ENCODE assay signal across 21 cellular contexts in genomic region chr6:112149236-112149635, GRCh38.
DNase-seq lines count a peak whose midpoint lies in the region; ATAC-seq and TF ChIP-seq lines count a peak whose summit lies in the region.
"Had no signal": no experiment of that assay in that cellular context is flagged by ENCODE, and none has a peak within 500 bp of the region (broad histone marks: within the 10 kb centered on the region; RNA-seq: fewer than 3 reads in every experiment).

No MANE protein-coding gene starts in this region.

- H3K27ac Mint-ChIP-seq in nephron progenitor cell: peak overlapping the region; percentile 55
- H3K27ac Mint-ChIP-seq in activated T-cell treated with anti-CD3 and anti-CD28 coated beads, Interleukin-2, amount 50 U/mL, for 24 hours: no peak overlapping the region
- H3K27ac Mint-ChIP-seq in activated CD8-positive, alpha-beta T cell treated with anti-CD3 and anti-CD28 coated beads, Interleukin-2, amount 10 ng/mL, durations not matched to agents 7 days and 5 days: no peak overlapping the region
- H3K27ac Mint-ChIP-seq: activated CD8-positive, alpha-beta memory T cell treated with anti-CD3 and anti-CD28 coated beads, Interleukin-2, amount 10 ng/mL, durations not matched to agents 7 days and 5 days; CD8-positive, alpha-beta memory T cell; dendritic cell treated with granulocyte-macrophage colony-stimulating factor and Interleukin-4, amounts not matched to agents 40 ng/mL and 50 ng/mL, for 4 days; naive B cell; progenitor cell of endocrine pancreas; T-cell had no signal

- ATAC-seq in right cardiac atrium (no peak), HG02623 (IDR thresholded peaks at IDR 0.05; ENCODE audit: unreplicated experiment) (no peak)
- no peak for ATAC-seq in activated CD8-positive, alpha-beta T cell treated with anti-CD3 and anti-CD28 coated beads, Interleukin-2, amount 10 ng/mL, durations not matched to agents 7 days and 5 days
- ATAC-seq: activated CD8-positive, alpha-beta memory T cell treated with anti-CD3 and anti-CD28 coated beads, Interleukin-2, amount 10 ng/mL, durations not matched to agents 7 days and 5 days; esophagus mucosa; GM12878; T-cell had no signal

- CTCF ChIA-PET in activated CD8-positive, alpha-beta T cell treated with anti-CD3 and anti-CD28 coated beads, Interleukin-2, amount 10 ng/mL, durations not matched to agents 7 days and 5 days (lab: Charles Lee): interaction anchor here (1.1 kb wide), 2 partner anchors 14 to 62 kb away, joined by 3 to 5 read pairs; partner anchors contain the start of genes FAM229B and TUBE1

- no peak overlapping the region for H3K4me3 ChIP-seq in cardiac muscle cell
- no peak overlapping the region for H3K4me3 ChIP-seq in right cardiac atrium (ENCODE audit: low read length)
- H3K4me3 ChIP-seq in esophagus (ENCODE audit: low read depth in 1 of 2, low read length in 2 of 2): no peak overlapping the region
- no peak overlapping the region for H3K4me3 ChIP-seq in vagina
- H3K4me3 ChIP-seq: GM12878, thoracic aorta had no signal

- H3K9me3 ChIP-seq in cardiac muscle cell (ENCODE audit: low read depth): no peaks in the 10 kb centered on the region
- no peaks in the 10 kb centered on the region for H3K9me3 ChIP-seq in right cardiac atrium (ENCODE audit: control insufficient read depth, low read length)
- peaks cover 0 to 3% of the 10 kb centered on the region in 2 donors for H3K9me3 ChIP-seq in esophagus (ENCODE audit: control insufficient read depth in 2 of 2, insufficient read depth in 1 of 2, low read depth in 1 of 2, low read length in 1 of 2)
- no peaks in the 10 kb centered on the region for H3K9me3 ChIP-seq in vagina
- H3K9me3 ChIP-seq: thoracic aorta had no signal

- peaks cover 4% of the 10 kb centered on the region for H3K36me3 Mint-ChIP-seq in nephron progenitor cell (ENCODE audit: low read depth)
- no peaks in the 10 kb centered on the region for H3K36me3 Mint-ChIP-seq in activated T-cell treated with anti-CD3 and anti-CD28 coated beads, Interleukin-2, amount 50 U/mL, for 24 hours (ENCODE audit: low read depth)
- no peaks in the 10 kb centered on the region for H3K36me3 Mint-ChIP-seq in activated CD8-positive, alpha-beta T cell treated with anti-CD3 and anti-CD28 coated beads, Interleukin-2, amount 10 ng/mL, durations not matched to agents 7 days and 5 days (ENCODE audit: low read depth)
- H3K36me3 Mint-ChIP-seq: activated CD8-positive, alpha-beta memory T cell treated with anti-CD3 and anti-CD28 coated beads, Interleukin-2, amount 10 ng/mL, durations not matched to agents 7 days and 5 days; CD8-positive, alpha-beta memory T cell; naive B cell; T-cell had no signal

- intact Hi-C loops in right cardiac atrium (cut with DNase I) (no loop called here), vagina (cut with DNase I) (no loop called here)

- H3K9me3 Mint-ChIP-seq in nephron progenitor cell: no peaks in the 10 kb centered on the region
- no peaks in the 10 kb centered on the region for H3K9me3 Mint-ChIP-seq in activated T-cell treated with anti-CD3 and anti-CD28 coated beads, Interleukin-2, amount 50 U/mL, for 24 hours
- H3K9me3 Mint-ChIP-seq in activated CD8-positive, alpha-beta T cell treated with anti-CD3 and anti-CD28 coated beads, Interleukin-2, amount 10 ng/mL, durations not matched to agents 7 days and 5 days (ENCODE audit: insufficient read depth): no peaks in the 10 kb centered on the region
- H3K9me3 Mint-ChIP-seq: CD8-positive, alpha-beta memory T cell; dendritic cell treated with granulocyte-macrophage colony-stimulating factor and Interleukin-4, amounts not matched to agents 40 ng/mL and 50 ng/mL, for 4 days; naive B cell; T-cell had no signal

- H3K27ac ChIP-seq in cardiac muscle cell (peak overlapping the region; percentile 1), right cardiac atrium (ENCODE audit: low read length) (no peak overlapping the region), esophagus (ENCODE audit: low read depth in 2 of 2, low read length in 1 of 2) (peak overlapping the region; percentile 49 to 50), vagina (peak overlapping the region; percentile 77)
- H3K27ac ChIP-seq: thoracic aorta had no signal

- no peaks in the 10 kb centered on the region for H3K27me3 ChIP-seq in cardiac muscle cell
- no peaks in the 10 kb centered on the region for H3K27me3 ChIP-seq in right cardiac atrium (ENCODE audit: control insufficient read depth, insufficient read depth)
- H3K27me3 ChIP-seq in esophagus (ENCODE audit: control insufficient read depth in 1 of 2, insufficient read depth in 2 of 2, low read length in 2 of 2): no peaks in the 10 kb centered on the region
- H3K27me3 ChIP-seq in vagina: no peaks in the 10 kb centered on the region

- TF ChIP-seq CTCF in cardiac muscle cell (IDR thresholded peaks at IDR 0.05; ENCODE audit: low read depth, low read length) (no peak), nephron progenitor cell (IDR thresholded peaks at IDR 0.05) (no peak), vagina (IDR thresholded peaks at IDR 0.05) (no peak)

- no peak for TF ChIP-seq POLR2A in vagina (IDR thresholded peaks at IDR 0.05)

- H3K36me3 ChIP-seq in cardiac muscle cell (peaks cover 95% of the 10 kb centered on the region), esophagus (ENCODE audit: control insufficient read depth in 2 of 2, insufficient read depth in 2 of 2, low read length in 1 of 2) (no peaks in the 10 kb centered on the region), vagina (peaks cover 0 to 5% of the 10 kb centered on the region in 2 donors)
- H3K36me3 ChIP-seq: thoracic aorta had no signal

- peaks cover 16% of the 10 kb centered on the region for H3K4me1 Mint-ChIP-seq in nephron progenitor cell
- peaks cover 15% of the 10 kb centered on the region for H3K4me1 Mint-ChIP-seq in activated T-cell treated with anti-CD3 and anti-CD28 coated beads, Interleukin-2, amount 50 U/mL, for 24 hours (ENCODE audit: low read depth)
- H3K4me1 Mint-ChIP-seq in activated CD8-positive, alpha-beta T cell treated with anti-CD3 and anti-CD28 coated beads, Interleukin-2, amount 10 ng/mL, durations not matched to agents 7 days and 5 days (ENCODE audit: low read depth): peaks cover 3% of the 10 kb centered on the region
- H3K4me1 Mint-ChIP-seq: T-cell had no signal

- no peak overlapping the region for H3K4me3 Mint-ChIP-seq in nephron progenitor cell
- H3K4me3 Mint-ChIP-seq in activated T-cell treated with anti-CD3 and anti-CD28 coated beads, Interleukin-2, amount 50 U/mL, for 24 hours: no peak overlapping the region
- H3K4me3 Mint-ChIP-seq in activated CD8-positive, alpha-beta T cell treated with anti-CD3 and anti-CD28 coated beads, Interleukin-2, amount 10 ng/mL, durations not matched to agents 7 days and 5 days: no peak overlapping the region
- H3K4me3 Mint-ChIP-seq: activated CD8-positive, alpha-beta memory T cell treated with anti-CD3 and anti-CD28 coated beads, Interleukin-2, amount 10 ng/mL, durations not matched to agents 7 days and 5 days; CD8-positive, alpha-beta memory T cell; dendritic cell treated with granulocyte-macrophage colony-stimulating factor and Interleukin-4, amounts not matched to agents 40 ng/mL and 50 ng/mL, for 4 days; naive B cell; T-cell had no signal

- H3K27me3 Mint-ChIP-seq in nephron progenitor cell (ENCODE audit: low read depth, poor library complexity): peaks cover 5% of the 10 kb centered on the region
- peaks cover 16% of the 10 kb centered on the region for H3K27me3 Mint-ChIP-seq in activated T-cell treated with anti-CD3 and anti-CD28 coated beads, Interleukin-2, amount 50 U/mL, for 24 hours
- peaks cover 17% of the 10 kb centered on the region for H3K27me3 Mint-ChIP-seq in activated CD8-positive, alpha-beta T cell treated with anti-CD3 and anti-CD28 coated beads, Interleukin-2, amount 10 ng/mL, durations not matched to agents 7 days and 5 days (ENCODE audit: low read depth)
- H3K27me3 Mint-ChIP-seq: progenitor cell of endocrine pancreas had no signal

- POLR2A ChIA-PET in activated CD8-positive, alpha-beta T cell treated with anti-CD3 and anti-CD28 coated beads, Interleukin-2, amount 10 ng/mL, durations not matched to agents 7 days and 5 days (lab: Charles Lee): no interaction called here

- 8% methylated on average over 1 of the region's 1 CpG for WGBS in right cardiac atrium
- WGBS in esophagus, 2 donors: 28 to 40% methylated on average over 1 of the region's 1 CpG

- no peaks in the 10 kb centered on the region for H3K4me1 ChIP-seq in cardiac muscle cell (ENCODE audit: low read depth)
- H3K4me1 ChIP-seq in right cardiac atrium (ENCODE audit: control insufficient read depth, insufficient read depth, low read length): peaks cover 1% of the 10 kb centered on the region
- no peaks in the 10 kb centered on the region for H3K4me1 ChIP-seq in esophagus (ENCODE audit: control insufficient read depth in 2 of 2, insufficient read depth in 2 of 2, low read length in 1 of 2)
- H3K4me1 ChIP-seq in vagina: peaks cover 15% of the 10 kb centered on the region

- DNase-seq in cardiac muscle cell (ENCODE audit: low read depth in 1 of 2, low spot score in 1 of 2) (no peak), right cardiac atrium (no peak), nephron progenitor cell (no peak), vagina (ENCODE audit: extremely low spot score in 2 of 2) (no peak)
- no peak for DNase-seq in activated T-cell treated with anti-CD3 and anti-CD28 coated beads, Interleukin-2, amount 50 U/mL, for 24 hours
- no peak for DNase-seq in activated CD8-positive, alpha-beta T cell treated with anti-CD3 and anti-CD28 coated beads, Interleukin-2, amount 10 ng/mL, durations not matched to agents 7 days and 5 days
- DNase-seq: ACHN; activated CD4-positive, CD25-positive, alpha-beta regulatory T cell; activated CD8-positive, alpha-beta memory T cell treated with anti-CD3 and anti-CD28 coated beads, Interleukin-2, amount 10 ng/mL, durations not matched to agents 7 days and 5 days; activated naive CD4-positive, alpha-beta T cell; CD8-positive, alpha-beta memory T cell; naive B cell; NCI-H2081; T-cell had no signal
